ENCODE assay signal across 9 cellular contexts in the genomic region with DNA sequence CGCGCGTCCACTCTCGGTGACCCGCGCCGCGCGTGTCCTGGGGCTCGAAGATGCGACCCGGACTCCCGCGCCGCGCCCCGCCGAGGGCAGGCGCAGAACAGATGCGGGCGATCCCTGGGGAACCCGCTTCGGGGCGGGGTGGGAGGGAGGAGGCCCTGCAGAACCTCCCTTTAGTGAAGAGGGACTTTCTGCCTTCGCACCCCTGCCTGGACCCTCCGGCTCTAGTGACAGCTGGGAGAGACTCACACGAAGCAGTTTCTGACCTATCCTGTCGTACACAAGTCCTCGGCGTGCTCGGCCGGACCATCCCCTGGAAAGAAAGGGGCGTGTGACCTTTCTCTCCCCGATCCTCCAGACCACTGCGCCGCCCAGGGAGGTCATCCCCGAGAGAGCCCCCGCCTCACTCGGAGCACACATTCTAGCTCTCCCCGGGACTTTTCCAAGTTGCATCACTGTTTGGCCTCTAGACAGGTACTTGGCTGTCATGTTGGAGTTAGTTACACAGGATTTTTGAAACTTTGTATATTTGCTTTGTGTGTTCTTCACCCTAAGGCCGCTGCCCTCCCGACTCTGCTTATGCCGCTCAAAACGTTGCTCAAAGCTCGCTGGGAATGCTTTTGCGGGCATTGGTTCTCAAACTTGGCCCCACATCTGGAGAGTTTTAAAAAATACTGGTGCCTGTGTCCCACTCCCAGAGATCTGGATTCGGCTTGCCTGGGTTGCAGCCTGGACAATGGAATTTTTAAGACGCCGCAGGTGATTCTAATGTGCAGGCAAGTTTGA. TPM values are rescaled to one million over a fixed set of nuclear protein-coding genes. Genes with fewer than 3 reads are reported as not detected.
DNase-seq lines count a peak whose midpoint lies in the region; ATAC-seq and TF ChIP-seq lines count a peak whose summit lies in the region.
"Had no signal": no experiment of that assay in that cellular context is flagged by ENCODE, and none has a peak within 500 bp of the region (broad histone marks: within the 10 kb centered on the region; RNA-seq: fewer than 3 reads in every experiment).

No MANE protein-coding gene starts in this region.

- H3K9ac ChIP-seq in HUES6 (ENCODE audit: low read length): peak overlapping the region; percentile 62

- peak; percentile 43 for DNase-seq in BE2C
- peak in 2 of 3 donors; percentile 20 to 54 for DNase-seq in mucosa of descending colon
- DNase-seq in cerebellum (ENCODE audit: low spot score): no peak
- DNase-seq in kidney glomerular epithelial cell (lab: John Stamatoyannopoulos, UW): no peak
- no peak for DNase-seq in NCI-H2107 (lab: John Stamatoyannopoulos, UW)

- intact Hi-C loops in mucosa of descending colon (cut with DNase I, micrococcal nuclease): no loop called here

- H3K36me3 ChIP-seq in BE2C: no peaks in the 10 kb centered on the region
- no peaks in the 10 kb centered on the region for H3K36me3 ChIP-seq in HUES6 (ENCODE audit: control insufficient read depth, insufficient read depth, low read length)
- no peaks in the 10 kb centered on the region for H3K36me3 ChIP-seq in ectodermal cell (ENCODE audit: control insufficient read depth, insufficient read depth, low read length)
- no peaks in the 10 kb centered on the region for H3K36me3 ChIP-seq in mucosa of descending colon (ENCODE audit: low read depth)

- no peak overlapping the region for H3K27ac ChIP-seq in HUES6 (ENCODE audit: low read depth, low read length)
- H3K27ac ChIP-seq in ectodermal cell (ENCODE audit: insufficient read depth, low read depth, low read length, poor library complexity, severe bottlenecking): no peak overlapping the region
- H3K27ac ChIP-seq: epithelial cell of prostate had no signal

- 8% methylated on average over 49 of the region's 49 CpGs for WGBS in ectodermal cell, 2 experiments

- peaks cover 23% of the 10 kb centered on the region for H3K27me3 ChIP-seq in BE2C
- no peaks in the 10 kb centered on the region; the same call in 1 of the 2 replicates for H3K27me3 ChIP-seq in HUES6 (ENCODE audit: control insufficient read depth, insufficient read depth, low read length)
- peaks cover 18% of the 10 kb centered on the region for H3K27me3 ChIP-seq in ectodermal cell (ENCODE audit: control insufficient read depth, insufficient read depth, low read length, poor library complexity, severe bottlenecking)

- H3K9me3 ChIP-seq in BE2C (no peaks in the 10 kb centered on the region), HUES6 (ENCODE audit: control insufficient read depth, insufficient read depth, low read depth, low read length) (no peaks in the 10 kb centered on the region), ectodermal cell (ENCODE audit: control insufficient read depth, low read length) (no peaks in the 10 kb centered on the region), mucosa of descending colon (no peaks in the 10 kb centered on the region)

- ATAC-seq in mucosa of descending colon: peak; percentile 37
- ATAC-seq in HG03135 (IDR thresholded peaks at IDR 0.05; ENCODE audit: unreplicated experiment): no peak

- H3K4me1 ChIP-seq in BE2C (no peaks in the 10 kb centered on the region), HUES6 (ENCODE audit: control insufficient read depth, insufficient read depth, low read length) (peaks cover 47% of the 10 kb centered on the region), ectodermal cell (ENCODE audit: control insufficient read depth, insufficient read depth, low read length) (peaks cover 5% of the 10 kb centered on the region), mucosa of descending colon (ENCODE audit: low read depth) (peaks cover 8% of the 10 kb centered on the region)

- no peak for TF ChIP-seq CTCF in BE2C (IDR thresholded peaks at IDR 0.05; ENCODE audit: low read depth, low read length)
- TF ChIP-seq CTCF in mucosa of descending colon (IDR thresholded peaks at IDR 0.05): no peak

- H3K4me3 ChIP-seq in BE2C (ENCODE audit: low read depth, low read length): peak overlapping the region; percentile 45
- H3K4me3 ChIP-seq in HUES6 (ENCODE audit: low read depth, low read length): peak overlapping the region; percentile 79
- peak overlapping the region; percentile 62 for H3K4me3 ChIP-seq in ectodermal cell (ENCODE audit: insufficient read depth, low read depth, low read length)
- no peak overlapping the region for H3K4me3 ChIP-seq in mucosa of descending colon

RNA-seq across cellular contexts. Expression of a gene that starts 0.6 kb away (rescaled TPM):
- polyA plus RNA-seq in BE2C (2012; ENCODE audit: insufficient read depth, insufficient read length, low read depth): 0.26 TPM
- polyA plus RNA-seq in ectodermal cell (2013, experiment 1 of 4): 5.1 TPM
- 4.5 TPM for polyA plus RNA-seq in ectodermal cell (2013, experiment 2 of 4)
- 3.6 TPM for polyA plus RNA-seq in ectodermal cell (2013, experiment 3 of 4)
- polyA plus RNA-seq in ectodermal cell (2013, experiment 4 of 4): 4.1 TPM
- 1 to 10 TPM; 3.3 to 4.5 (median 3.9) TPM for total RNA-seq in mucosa of descending colon
- total RNA-seq in cerebellum: 4.9 TPM

Comparison
In these comparisons a context has a peak if more than half of its experiments do, and no peak if none do; other contexts are left out.
1. DNase-seq: peak in BE2C (single experiment) and mucosa of descending colon (2 of 3); none in cerebellum (single experiment), kidney glomerular epithelial cell (single experiment) and NCI-H2107 (single experiment).